ENCODE assay signal across 8 cellular contexts in genomic region chr6:128518531-128519131, GRCh38. TPM values are rescaled to one million over a fixed set of nuclear protein-coding genes. Genes with fewer than 3 reads are reported as not detected.
DNase-seq lines count a peak whose midpoint lies in the region; ATAC-seq and TF ChIP-seq lines count a peak whose summit lies in the region.

No MANE protein-coding gene starts in this region.

- H3K27ac Mint-ChIP-seq in Caco-2 (ENCODE audit: unreplicated experiment) = peak overlapping the region; percentile 99
- peak overlapping the region; percentile 98 for H3K27ac Mint-ChIP-seq in osteocyte (ENCODE audit: unreplicated experiment)

- H3K27me3 ChIP-seq in Caco-2 (replicated peaks; ENCODE audit: control insufficient read depth, insufficient read depth, low read length) (no peaks in the 10 kb centered on the region), esophagus muscularis mucosa (no peaks in the 10 kb centered on the region)

- no peak for TF ChIP-seq POLR2A in esophagus muscularis mucosa (IDR thresholded peaks at IDR 0.05; ENCODE audit: low read depth)

- H3K4me1 Mint-ChIP-seq in Caco-2 (ENCODE audit: low read depth, unreplicated experiment) = peaks cover 31% of the 10 kb centered on the region
- H3K4me1 Mint-ChIP-seq in osteocyte (ENCODE audit: unreplicated experiment) = peaks cover 51% of the 10 kb centered on the region

- CTCF ChIA-PET in Caco-2 (lab: Charles Lee) = no interaction called here

- 10% methylated on average over 20 of the region's 20 CpGs for WGBS in esophagus muscularis mucosa

- no peak for DNase-seq in Caco-2
- DNase-seq in NCI-H69 (lab: John Stamatoyannopoulos, UW) = peak; percentile 85
- no peak for DNase-seq in esophagus muscularis mucosa (ENCODE audit: extremely low spot score)
- DNase-seq in osteocyte (ENCODE audit: extremely low spot score, unreplicated experiment) = no peak
- DNase-seq in OCI-M1 (lab: John Stamatoyannopoulos, UW) = no peak
- no peak for DNase-seq in activated CD4-positive, CD25-positive, alpha-beta regulatory T cell (lab: John Stamatoyannopoulos, UW)

- peak overlapping the region; percentile 86 to 98 (median 94) for H3K27ac ChIP-seq in esophagus muscularis mucosa (replicated peaks in 1 of 4)

- TF ChIP-seq CTCF in Caco-2 (IDR thresholded peaks at IDR 0.05; ENCODE audit: insufficient read depth in 1 of 2, low read depth in 1 of 2, low read length in 1 of 2, severe bottlenecking in 1 of 2, unreplicated experiment in 1 of 2) (no peak), esophagus muscularis mucosa (IDR thresholded peaks at IDR 0.05) (no peak), osteocyte (IDR thresholded peaks at IDR 0.05) (no peak)

- H3K4me3 ChIP-seq in Caco-2 (ENCODE audit: low read depth, low read length) (peak overlapping the region; percentile 84), esophagus muscularis mucosa (peak overlapping the region; percentile 72 to 92 (median 86))

- H3K36me3 ChIP-seq in Caco-2 (ENCODE audit: control insufficient read depth, insufficient read depth, low read length) (no peaks in the 10 kb centered on the region), esophagus muscularis mucosa (no peaks in the 10 kb centered on the region)

- POLR2A ChIA-PET in Caco-2 (lab: Charles Lee) = interaction anchor here (2.7 kb wide), 1 partner anchor 13 kb away, joined by 12 read pairs; no protein-coding TSS in a partner anchor

- H3K4me1 ChIP-seq in Caco-2 (peaks cover 9% of the 10 kb centered on the region), esophagus muscularis mucosa (peaks cover 36 to 55% (median 55%) of the 10 kb centered on the region in 4 donors)

- TSS peak; percentile 20 for BruUV-seq in Caco-2 (replicated peaks; lab: Mats Ljungman, UMichigan)

- ATAC-seq in HG03520 (IDR thresholded peaks at IDR 0.05; ENCODE audit: unreplicated experiment) (no peak), HG03108 (IDR thresholded peaks at IDR 0.05; ENCODE audit: unreplicated experiment) (no peak)

- TF ChIP-seq EP300 in esophagus muscularis mucosa (IDR thresholded peaks at IDR 0.05) = no peak

- peaks cover 19% of the 10 kb centered on the region for H3K36me3 Mint-ChIP-seq in Caco-2 (ENCODE audit: insufficient read depth, unreplicated experiment)
- H3K36me3 Mint-ChIP-seq in osteocyte (ENCODE audit: unreplicated experiment) = peaks cover 1% of the 10 kb centered on the region

- H3K4me3 Mint-ChIP-seq in Caco-2 (ENCODE audit: unreplicated experiment) (peak overlapping the region; percentile 92), osteocyte (ENCODE audit: unreplicated experiment) (peak overlapping the region; percentile 99)

- H3K9me3 Mint-ChIP-seq in Caco-2 (ENCODE audit: unreplicated experiment) (no peaks in the 10 kb centered on the region), osteocyte (ENCODE audit: unreplicated experiment) (no peaks in the 10 kb centered on the region)

- no peaks in the 10 kb centered on the region for H3K27me3 Mint-ChIP-seq in Caco-2 (ENCODE audit: insufficient read depth, unreplicated experiment)
- no peaks in the 10 kb centered on the region for H3K27me3 Mint-ChIP-seq in osteocyte (ENCODE audit: unreplicated experiment)

- H3K9me3 ChIP-seq in Caco-2 (no peaks in the 10 kb centered on the region), esophagus muscularis mucosa (no peaks in the 10 kb centered on the region)

- intact Hi-C loops in Caco-2 (cut with micrococcal nuclease; ENCODE audit: unreplicated experiment) = loop anchor here (1.0 to 10.0 kb wide), 6 partner anchors 11 to 554 kb away; no protein-coding TSS in a partner anchor
- intact Hi-C loops in esophagus muscularis mucosa (cut with DNase I) = loop anchor here (10.0 kb wide), 1 partner anchor 184 kb away; no protein-coding TSS in a partner anchor

RNA-seq across cellular contexts. Expression of gene PTPRK, which starts 1.8 kb away (rescaled TPM):
- 94.4 and 97.3 TPM in 2 replicates for total RNA-seq in Caco-2 (2022)
- 10 to 100 TPM; 36.8 to 53.1 (median 43.8) TPM for total RNA-seq in esophagus muscularis mucosa
- total RNA-seq in osteocyte = 130 and 131 TPM in 2 replicates
